14 cellular contexts compared by ENCODE assay signal in genomic region chr4:184515606-184516005, GRCh38.
"Had no signal": no experiment of that assay in that cellular context is flagged by ENCODE, and none has a peak within 500 bp of the region (broad histone marks: within the 10 kb centered on the region; RNA-seq: fewer than 3 reads in every experiment).

No MANE protein-coding gene starts in this region.

- H3K4me3 Mint-ChIP-seq: T-helper 17 cell had no signal

- DNase-seq: activated CD4-positive, alpha-beta T cell treated with anti-CD3 and anti-CD28 coated beads, Interleukin-2, amount 50 U/mL, for 4 hours; activated CD4-positive, CD25-positive, alpha-beta regulatory T cell; activated gamma-delta T cell treated with Interleukin-2 at 50 U/mL for 16 hours; effector CD8-positive, alpha-beta T cell; gastrocnemius medialis; left ventricle myocardium superior; mesendoderm; posterior cingulate gyrus; SHP77; stimulated activated CD4-positive, alpha-beta T cell treated with anti-CD3 and anti-CD28 coated beads, Interleukin-4, amount 100 ng/mL, for 4 hours; T-helper 17 cell had no signal

- H3K36me3 ChIP-seq: gastrocnemius medialis, neutrophil, tibial nerve had no signal

- H3K27ac ChIP-seq: gastrocnemius medialis, neutrophil had no signal

- H3K4me3 ChIP-seq: gastrocnemius medialis, skin epidermis, tibial nerve had no signal

- H3K27me3 ChIP-seq: gastrocnemius medialis, neutrophil, tibial nerve had no signal

- H3K9me3 ChIP-seq: gastrocnemius medialis, neutrophil had no signal

- H3K27me3 Mint-ChIP-seq: T-helper 17 cell had no signal

- ATAC-seq: gastrocnemius medialis, left ventricle myocardium superior, T-helper 17 cell had no signal
